ENCODE assay signal across 20 cellular contexts in the genomic region with DNA sequence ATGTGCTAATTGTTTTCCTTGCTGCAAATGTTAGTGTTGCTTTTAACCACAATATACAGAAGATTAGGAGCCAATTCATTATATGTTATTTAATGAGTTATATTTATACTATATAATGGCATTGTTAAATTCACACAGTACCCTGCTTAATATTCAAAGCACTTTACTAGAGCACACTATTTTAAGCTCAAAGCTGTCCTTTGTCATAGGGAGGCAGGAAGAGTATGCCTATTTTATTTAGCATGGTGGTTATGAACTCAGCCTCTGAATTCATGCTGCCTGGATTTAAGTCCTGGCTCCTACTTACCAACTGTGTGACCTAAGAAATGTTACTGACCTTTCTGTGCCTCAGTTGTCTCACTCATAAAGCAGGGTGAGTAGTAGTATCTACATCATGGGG.
DNase-seq lines count a peak whose midpoint lies in the region; ATAC-seq, FAIRE-seq and TF ChIP-seq lines count a peak whose summit lies in the region.
"Had no signal": no experiment of that assay in that cellular context is flagged by ENCODE, and none has a peak within 500 bp of the region (broad histone marks: within the 10 kb centered on the region; RNA-seq: fewer than 3 reads in every experiment).

No MANE protein-coding gene starts in this region.

- H3K27me3 ChIP-seq in heart left ventricle (no peaks in the 10 kb centered on the region), ovary (no peaks in the 10 kb centered on the region)
- H3K27me3 ChIP-seq: BLaER1 had no signal

- TF ChIP-seq EP300 in ovary (IDR thresholded peaks at IDR 0.05), result no peak

- peak overlapping the region in 1 of 12 donors; percentile 5 for H3K27ac ChIP-seq in heart left ventricle
- H3K27ac ChIP-seq in ovary, result no peak overlapping the region
- H3K27ac ChIP-seq: BLaER1, C4-2B, GM23248 had no signal

- peak in 3 of 4 donors; percentile 24 to 45 (median 26) for ATAC-seq in heart left ventricle
- peak; percentile 65 for ATAC-seq in left ventricle myocardium superior

- peak; percentile 13 for FAIRE-seq in GM12891 (lab: Jason Lieb, UNC)
- no peak for FAIRE-seq in GM12892 (lab: Jason Lieb, UNC)
- FAIRE-seq: D721Med, GM19239, H1 had no signal

- no peak overlapping the region for H3K4me3 ChIP-seq in heart left ventricle
- H3K4me3 ChIP-seq in ovary, result no peak overlapping the region
- H3K4me3 ChIP-seq: BLaER1, GM23248 had no signal

- H3K36me3 ChIP-seq in heart left ventricle, result no peaks in the 10 kb centered on the region
- H3K36me3 ChIP-seq in ovary, result no peaks in the 10 kb centered on the region
- H3K36me3 ChIP-seq: BLaER1 had no signal

- no peak for DNase-seq in heart left ventricle
- DNase-seq in cardiac septum (ENCODE audit: low spot score), result no peak
- DNase-seq in GM12891 (ENCODE audit: insufficient read length, low spot score), result no peak
- no peak for DNase-seq in left ventricle myocardium superior
- DNase-seq in GM12892 (ENCODE audit: insufficient read length), result no peak
- no peak for DNase-seq in ovary
- DNase-seq: CD4-positive, CD25-positive, alpha-beta regulatory T cell; CD8-positive, alpha-beta memory T cell; DMS 273 treated with DMSO at 0.1 percent for 48 hours; DMS79; EL; GF-D8; GM23248; H7; HCEC 1CT had no signal

- no peak for TF ChIP-seq CTCF in heart left ventricle (IDR thresholded peaks at IDR 0.05)
- no peak for TF ChIP-seq CTCF in ovary (IDR thresholded peaks at IDR 0.05)

- intact Hi-C loops in heart left ventricle (cut with DNase I) (no loop called here), cardiac septum (cut with DNase I) (no loop called here), left ventricle myocardium superior (cut with micrococcal nuclease) (no loop called here), ovary (cut with DNase I) (no loop called here)

- no peaks in the 10 kb centered on the region for H3K9me3 ChIP-seq in heart left ventricle
- no peaks in the 10 kb centered on the region for H3K9me3 ChIP-seq in ovary
- H3K9me3 ChIP-seq: BLaER1 had no signal

- H3K4me1 ChIP-seq in heart left ventricle (peaks cover 0 to 15% (median 0%) of the 10 kb centered on the region in 12 donors), ovary (ENCODE audit: insufficient read depth) (no peaks in the 10 kb centered on the region)
- H3K4me1 ChIP-seq: BLaER1 had no signal

- TF ChIP-seq POLR2A in heart left ventricle (IDR thresholded peaks at IDR 0.05) (no peak), GM12891 (IDR thresholded peaks at IDR 0.05; ENCODE audit: low read depth, low read length) (no peak), GM12892 (IDR thresholded peaks at IDR 0.05; ENCODE audit: low read depth, low read length) (no peak), ovary (IDR thresholded peaks at IDR 0.05) (no peak)

TF ChIP-seq in GM12891, 5 proteins besides CTCF, POLR2A, EP300 and RAD21:
- no peak for TF ChIP-seq TAF1 (IDR thresholded peaks at IDR 0.05; ENCODE audit: low read depth, low read length)
- TF ChIP-seq POLR2AphosphoS5 (IDR thresholded peaks at IDR 0.05; ENCODE audit: low read depth, low read length), result no peak
- no peak for TF ChIP-seq POU2F2 (IDR thresholded peaks at IDR 0.05; ENCODE audit: low read depth, low read length)
- no peak for TF ChIP-seq SPI1 (IDR thresholded peaks at IDR 0.05; ENCODE audit: low read depth, low read length)
- no peak for TF ChIP-seq PAX5 (IDR thresholded peaks at IDR 0.05; ENCODE audit: insufficient read depth, low read length, severe bottlenecking)
